9 cellular contexts compared by ENCODE assay signal in the genomic region with DNA sequence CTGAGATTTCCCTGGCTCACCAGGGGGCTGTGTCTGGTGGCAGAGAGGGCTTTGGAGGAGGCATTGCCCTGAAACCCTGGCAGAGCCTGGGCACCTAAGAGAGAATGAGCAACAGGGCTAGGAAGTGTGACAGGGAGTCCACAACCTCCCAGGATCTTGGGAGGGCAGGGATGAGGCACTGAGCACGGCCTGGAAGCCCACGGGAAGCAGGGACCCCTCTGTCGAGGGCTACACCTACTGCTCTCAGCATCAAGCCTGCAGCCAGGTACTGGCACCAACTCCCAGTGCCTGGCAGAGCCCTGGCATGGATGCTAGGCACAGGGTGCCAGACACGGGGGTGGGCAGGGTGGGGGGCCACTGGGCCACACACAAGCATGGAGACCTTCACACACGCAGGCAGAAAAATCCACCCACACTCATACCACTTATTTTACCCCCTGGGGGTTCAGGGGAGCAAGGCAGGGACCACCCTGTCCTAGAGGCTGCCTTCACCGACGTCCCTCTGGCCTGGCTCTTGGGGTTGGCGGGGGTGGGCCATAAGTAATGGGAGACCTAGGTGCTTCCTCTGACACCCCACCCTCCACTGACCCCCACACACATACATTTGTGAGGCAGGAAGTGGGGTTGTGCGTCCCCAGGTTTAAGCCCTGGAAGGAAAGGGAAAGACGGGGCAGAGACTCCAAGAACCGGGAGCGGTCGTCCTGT. TPM values are rescaled to one million over a fixed set of nuclear protein-coding genes. Genes with fewer than 3 reads are reported as not detected.
DNase-seq lines count a peak whose midpoint lies in the region; ATAC-seq, FAIRE-seq and TF ChIP-seq lines count a peak whose summit lies in the region.
"Had no signal": no experiment of that assay in that cellular context is flagged by ENCODE, and none has a peak within 500 bp of the region (broad histone marks: within the 10 kb centered on the region; RNA-seq: fewer than 3 reads in every experiment).

No MANE protein-coding gene starts in this region.

- in situ Hi-C loops in mammary epithelial cell (cut with MboI; ENCODE audit: low sequenced_read_pairs in 2 of 2): no loop called here

- H3K4me3 ChIP-seq in cardiac muscle cell: peak overlapping the region; percentile 28
- peak overlapping the region; percentile 37 to 51 (median 48) for H3K4me3 ChIP-seq in mammary epithelial cell (replicated peaks in 1 of 3; ENCODE audit: insufficient read depth in 1 of 3, low read depth in 2 of 3, low read length in 3 of 3)
- peak overlapping the region; percentile 41 for H3K4me3 ChIP-seq in muscle layer of colon (ENCODE audit: low read depth in 1 of 2, low read length in 2 of 2)
- H3K4me3 ChIP-seq in vagina: peak overlapping the region; percentile 49 to 54

- H4K20me1 ChIP-seq in mammary epithelial cell (ENCODE audit: insufficient read depth, low read length): no peaks in the 10 kb centered on the region

- H3K36me3 ChIP-seq in cardiac muscle cell (no peaks in the 10 kb centered on the region), mammary epithelial cell (ENCODE audit: insufficient read depth, low read length) (no peaks in the 10 kb centered on the region), muscle layer of colon (ENCODE audit: insufficient read depth, low read length) (no peaks in the 10 kb centered on the region), vagina (no peaks in the 10 kb centered on the region)

- intact Hi-C loops in left ventricle myocardium superior (cut with micrococcal nuclease) (loop anchor here (5.0 kb wide), 1 partner anchor 37 kb away; no protein-coding TSS in a partner anchor), mammary epithelial cell (cut with micrococcal nuclease) (no loop called here), vagina (cut with DNase I) (loop anchor here (2.0 kb wide), 1 partner anchor 35 kb away; no protein-coding TSS in a partner anchor)

- H3K79me2 ChIP-seq in mammary epithelial cell (ENCODE audit: insufficient read depth, low read length): no peaks in the 10 kb centered on the region

- H3K4me1 ChIP-seq in cardiac muscle cell (ENCODE audit: low read depth) (peaks cover 4% of the 10 kb centered on the region), mammary epithelial cell (ENCODE audit: insufficient read depth, low read length) (peaks cover 13% of the 10 kb centered on the region), muscle layer of colon (ENCODE audit: insufficient read depth, low read length) (peaks cover 15% of the 10 kb centered on the region), vagina (peaks cover 67% of the 10 kb centered on the region)

- H3K27me3 ChIP-seq in cardiac muscle cell (peaks cover 56% of the 10 kb centered on the region), mammary epithelial cell (ENCODE audit: insufficient read depth, low read length) (peaks cover 2% of the 10 kb centered on the region), muscle layer of colon (ENCODE audit: control insufficient read depth in 1 of 2, insufficient read depth in 2 of 2, low read length in 2 of 2) (peaks cover 0 to 12% of the 10 kb centered on the region in 2 donors), vagina (no peaks in the 10 kb centered on the region)

- TF ChIP-seq POLR2A in vagina (IDR thresholded peaks at IDR 0.05): no peak

- FAIRE-seq in D721Med (lab: Jason Lieb, UNC): no peak

- dilution Hi-C loops in mammary epithelial cell (cut with HindIII; ENCODE audit: low sequenced_read_pairs): no loop called here

- no peak overlapping the region for H3K9ac ChIP-seq in mammary epithelial cell (ENCODE audit: insufficient read depth, low read length)
- H3K9ac ChIP-seq in muscle layer of colon (ENCODE audit: low read length): no peak overlapping the region

- ATAC-seq in left ventricle myocardium superior: no peak

- H3K9me3 ChIP-seq in cardiac muscle cell (ENCODE audit: low read depth): no peaks in the 10 kb centered on the region
- H3K9me3 ChIP-seq in mammary epithelial cell (replicated peaks; ENCODE audit: insufficient read depth, low read length): no peaks in the 10 kb centered on the region
- H3K9me3 ChIP-seq in muscle layer of colon (ENCODE audit: low read length): no peaks in the 10 kb centered on the region
- no peaks in the 10 kb centered on the region for H3K9me3 ChIP-seq in vagina

- H3K4me2 ChIP-seq in mammary epithelial cell (ENCODE audit: insufficient read depth, low read depth, low read length): peak overlapping the region; percentile 93

- TF ChIP-seq CTCF in cardiac muscle cell (IDR thresholded peaks at IDR 0.05; ENCODE audit: low read depth, low read length) (no peak), mammary epithelial cell (conservative IDR thresholded peaks at IDR 0.05 in 1 of 2, IDR thresholded peaks at IDR 0.05 in 1 of 2; ENCODE audit: extremely low read depth in 1 of 2, insufficient read depth in 1 of 2, low read depth in 1 of 2, low read length in 2 of 2) (no peak), vagina (IDR thresholded peaks at IDR 0.05) (no peak), D721Med (IDR thresholded peaks at IDR 0.05; ENCODE audit: insufficient read depth, missing control alignments) (no peak)

- BruUV-seq in mammary epithelial cell (replicated peaks; lab: Mats Ljungman, UMichigan): no TSS peak

- 4% methylated on average over 4 of the region's 13 CpGs for WGBS in mammary epithelial cell (ENCODE audit: low coverage, missing lambda C conversion rate)

- H2AFZ ChIP-seq in mammary epithelial cell (ENCODE audit: low read depth, low read length): peak overlapping the region; percentile 85

- DNase-seq in cardiac muscle cell (ENCODE audit: low read depth in 1 of 2, low spot score in 1 of 2) (no peak), left ventricle myocardium superior (no peak), mammary epithelial cell (no peak), vagina (ENCODE audit: extremely low spot score in 2 of 2) (no peak), AML-193 (lab: John Stamatoyannopoulos, UW) (no peak), D721Med (ENCODE audit: insufficient read length, low spot score) (no peak), CD1c-positive myeloid dendritic cell (ENCODE audit: extremely low spot score) (no peak)

- CTCF ChIA-PET in mammary epithelial cell (lab: Charles Lee; ENCODE audit: low non-redundant PET): no interaction called here

- H3K27ac ChIP-seq in cardiac muscle cell: no peak overlapping the region
- H3K27ac ChIP-seq in mammary epithelial cell (ENCODE audit: insufficient read depth, low read depth, low read length): no peak overlapping the region
- no peak overlapping the region for H3K27ac ChIP-seq in muscle layer of colon (ENCODE audit: low read depth, low read length)
- H3K27ac ChIP-seq in vagina: peak overlapping the region; percentile 78

RNA-seq across cellular contexts. Expression of a gene that starts 1.0 kb away (rescaled TPM):
- total RNA-seq in cardiac muscle cell (0.28 and 0.36 TPM in 2 replicates), left ventricle myocardium superior (0.89 TPM), mammary epithelial cell (1 to 10 TPM in 1 of 2 donors, under 1 TPM in 1; 0.56 to 1.8 TPM), vagina (30.2 TPM)
- polyA plus RNA-seq in cardiac muscle cell (0.26 and 0.84 TPM in 2 replicates), mammary epithelial cell (1.00 TPM)
- polyA minus RNA-seq in mammary epithelial cell: not detected
- total RNA-seq: Daoy had no signal

RNA-seq across cellular contexts. Expression of a gene that starts 13.7 kb away (rescaled TPM):
- 17.4 and 18.7 TPM in 2 replicates for total RNA-seq in cardiac muscle cell
- polyA plus RNA-seq in cardiac muscle cell: 19.1 and 22.4 TPM in 2 replicates
- total RNA-seq in left ventricle myocardium superior: 3.5 TPM
- total RNA-seq in mammary epithelial cell: 1 to 10 TPM; 5.3 to 6.3 TPM
- 2.4 TPM for polyA plus RNA-seq in mammary epithelial cell
- polyA minus RNA-seq in mammary epithelial cell: 0.88 TPM
- total RNA-seq in vagina: 22.3 TPM

RNA-seq across cellular contexts. Expression of a gene that starts 36.7 kb away (rescaled TPM):
- 2.5 and 4.6 TPM in 2 replicates for total RNA-seq in cardiac muscle cell
- polyA plus RNA-seq in cardiac muscle cell: 6.2 and 7.2 TPM in 2 replicates
- 8.9 TPM for total RNA-seq in left ventricle myocardium superior
- total RNA-seq in mammary epithelial cell: not detected
- 0.14 TPM for polyA plus RNA-seq in mammary epithelial cell
- not detected for polyA minus RNA-seq in mammary epithelial cell
- 28.2 TPM for total RNA-seq in vagina
- total RNA-seq: Daoy had no signal

RNA-seq across cellular contexts. Expression of a gene that starts 51.0 kb away (rescaled TPM):
- total RNA-seq in cardiac muscle cell (74.5 and 140 TPM in 2 replicates), left ventricle myocardium superior (66.6 TPM), mammary epithelial cell (100 to 1,000 TPM in 1 of 2 donors, 10 to 100 TPM in 1; 93.3 to 124 TPM), vagina (110 TPM)
- polyA plus RNA-seq in cardiac muscle cell (139 and 203 TPM in 2 replicates), mammary epithelial cell (268 TPM)
- 279 TPM for polyA minus RNA-seq in mammary epithelial cell

RNA-seq across cellular contexts. Expression of a gene that starts 53.4 kb away (rescaled TPM):
- not detected in 2 replicates for total RNA-seq in cardiac muscle cell
- polyA plus RNA-seq in cardiac muscle cell: 0.71 TPM in 1 of 2 replicates, not detected in the other
- not detected for total RNA-seq in left ventricle myocardium superior
- total RNA-seq in mammary epithelial cell: not detected
- not detected for polyA plus RNA-seq in mammary epithelial cell
- not detected for polyA minus RNA-seq in mammary epithelial cell
- total RNA-seq in vagina: not detected
- total RNA-seq: Daoy had no signal

Comparison
In these comparisons a context has a peak if more than half of its experiments do, and no peak if none do; other contexts are left out.
1. RNA of a gene that starts 1.0 kb away (total RNA-seq): 30.2 TPM in vagina (single experiment); 0.56 to 1.8 TPM in mammary epithelial cell, 0.89 TPM in left ventricle myocardium superior (single experiment) and 0.28 to 0.36 TPM in cardiac muscle cell; every median in the first group is over 10 times any median in the second.
2. Peak in every context shown above with its lines, with median percentiles within 50 percentile points of each other: H3K4me3 ChIP-seq.